In the genomic region with DNA sequence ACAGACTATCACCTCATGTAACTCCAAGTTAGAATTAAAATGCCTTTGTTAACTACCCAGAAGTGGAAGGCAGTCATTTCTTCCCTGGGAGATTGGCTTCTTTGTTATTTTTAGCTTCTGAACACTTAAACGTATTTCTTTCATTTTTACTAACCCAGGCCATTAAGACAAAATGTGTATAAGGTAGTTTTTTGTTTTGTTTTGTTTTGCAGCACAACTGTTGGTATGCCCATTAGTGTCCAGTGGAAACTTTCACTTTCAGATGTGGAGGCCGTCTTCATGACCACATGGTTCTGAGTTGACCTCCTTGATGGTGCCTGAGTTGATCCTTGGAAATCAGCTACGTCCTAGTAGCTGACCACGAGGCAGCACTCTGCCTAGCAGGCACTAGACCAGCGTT, we compare ENCODE assay signal across 12 cellular contexts.
DNase-seq lines count a peak whose midpoint lies in the region; ATAC-seq, FAIRE-seq and TF ChIP-seq lines count a peak whose summit lies in the region.
"Had no signal": no experiment of that assay in that cellular context is flagged by ENCODE, and none has a peak within 500 bp of the region (broad histone marks: within the 10 kb centered on the region; RNA-seq: fewer than 3 reads in every experiment).

No MANE protein-coding gene starts in this region.

- intact Hi-C loops in ovary (cut with DNase I) = no loop called here

- H3K27ac ChIP-seq in hepatocyte (peak overlapping the region; percentile 78), ovary (no peak overlapping the region), MM.1S (ENCODE audit: low read length) (no peak overlapping the region)
- H3K27ac ChIP-seq: C4-2B had no signal

- peak; percentile 74 for FAIRE-seq in GM12892 (lab: Jason Lieb, UNC)

- no peak for TF ChIP-seq EP300 in ovary (IDR thresholded peaks at IDR 0.05)

- H3F3A ChIP-seq in MM.1S (ENCODE audit: insufficient read depth, low read length) = no peaks in the 10 kb centered on the region

- H3K9me2 ChIP-seq in hepatocyte (replicated peaks; ENCODE audit: insufficient read depth) (no peaks in the 10 kb centered on the region), MM.1S (replicated peaks; ENCODE audit: insufficient read depth, low read length) (no peaks in the 10 kb centered on the region)

- no peaks in the 10 kb centered on the region for H3K27me3 Mint-ChIP-seq in T-helper 17 cell
- H3K27me3 Mint-ChIP-seq in activated T-cell treated with anti-CD3 and anti-CD28 coated beads, Interleukin-2, amount 50 U/mL, for 72 hours (ENCODE audit: low read depth) = no peaks in the 10 kb centered on the region
- H3K27me3 Mint-ChIP-seq: effector memory CD8-positive, alpha-beta T cell had no signal

- no peaks in the 10 kb centered on the region for H4K20me1 ChIP-seq in hepatocyte (ENCODE audit: insufficient read depth, poor library complexity, severe bottlenecking)
- no peaks in the 10 kb centered on the region for H4K20me1 ChIP-seq in MM.1S (ENCODE audit: insufficient read depth, low read length)

- H3K27me3 ChIP-seq in hepatocyte (no peaks in the 10 kb centered on the region), ovary (no peaks in the 10 kb centered on the region), MM.1S (replicated peaks; ENCODE audit: insufficient read depth, low read length) (no peaks in the 10 kb centered on the region)

- no peaks in the 10 kb centered on the region for H3K36me3 Mint-ChIP-seq in T-helper 17 cell (ENCODE audit: low read depth)
- H3K36me3 Mint-ChIP-seq in activated T-cell treated with anti-CD3 and anti-CD28 coated beads, Interleukin-2, amount 50 U/mL, for 72 hours (ENCODE audit: insufficient read depth in 2 of 2) = no peaks in the 10 kb centered on the region

- H3K36me3 ChIP-seq in hepatocyte (replicated peaks; ENCODE audit: insufficient read depth, low read depth) = no peaks in the 10 kb centered on the region
- H3K36me3 ChIP-seq in ovary = no peaks in the 10 kb centered on the region
- H3K36me3 ChIP-seq in MM.1S (replicated peaks; ENCODE audit: insufficient read depth, low read length) = no peaks in the 10 kb centered on the region

- H3K9me3 Mint-ChIP-seq in activated T-cell treated with anti-CD3 and anti-CD28 coated beads, Interleukin-2, amount 50 U/mL, for 72 hours = peaks cover 0 to 3% of the 10 kb centered on the region in 2 donors

- H3K79me2 ChIP-seq in hepatocyte (no peaks in the 10 kb centered on the region), MM.1S (ENCODE audit: low read length) (no peaks in the 10 kb centered on the region)

- H3K4me3 Mint-ChIP-seq in T-helper 17 cell = no peak overlapping the region
- no peak overlapping the region for H3K4me3 Mint-ChIP-seq in activated T-cell treated with anti-CD3 and anti-CD28 coated beads, Interleukin-2, amount 50 U/mL, for 72 hours
- H3K4me3 Mint-ChIP-seq: effector memory CD8-positive, alpha-beta T cell had no signal

- H2AFZ ChIP-seq in hepatocyte = no peak overlapping the region
- H2AFZ ChIP-seq in MM.1S (ENCODE audit: low read length) = no peak overlapping the region

- H3K4me1 ChIP-seq in hepatocyte (ENCODE audit: insufficient read depth) (peaks cover 17% of the 10 kb centered on the region), ovary (ENCODE audit: insufficient read depth) (no peaks in the 10 kb centered on the region), MM.1S (ENCODE audit: low read length) (no peaks in the 10 kb centered on the region)

- ATAC-seq in GM19463 (IDR thresholded peaks at IDR 0.05; ENCODE audit: unreplicated experiment) (peak; percentile 62), HG03103 (IDR thresholded peaks at IDR 0.05; ENCODE audit: low read depth, unreplicated experiment) (peak; percentile 38), T-helper 17 cell (no peak)
- no peak for ATAC-seq in activated T-cell treated with anti-CD3 and anti-CD28 coated beads, Interleukin-2, amount 50 U/mL, for 72 hours (replicated peaks in 1 of 2)
- ATAC-seq: effector memory CD8-positive, alpha-beta T cell had no signal

- H3K4me2 ChIP-seq in hepatocyte = peak overlapping the region; percentile 52
- H3K4me2 ChIP-seq in MM.1S (ENCODE audit: low read depth, low read length) = no peak overlapping the region

- no peaks in the 10 kb centered on the region for H3K9me3 ChIP-seq in hepatocyte (ENCODE audit: low read depth)
- no peaks in the 10 kb centered on the region for H3K9me3 ChIP-seq in ovary
- H3K9me3 ChIP-seq in T-helper 17 cell (ENCODE audit: control insufficient read depth, low read length, poor library complexity, severe bottlenecking) = no peaks in the 10 kb centered on the region
- no peaks in the 10 kb centered on the region for H3K9me3 ChIP-seq in MM.1S (replicated peaks; ENCODE audit: insufficient read depth, low read length)

- H3K27ac Mint-ChIP-seq in T-helper 17 cell = no peak overlapping the region
- H3K27ac Mint-ChIP-seq in activated T-cell treated with anti-CD3 and anti-CD28 coated beads, Interleukin-2, amount 50 U/mL, for 72 hours = no peak overlapping the region
- H3K27ac Mint-ChIP-seq: effector memory CD8-positive, alpha-beta T cell had no signal

- H3K4me1 Mint-ChIP-seq in T-helper 17 cell = no peaks in the 10 kb centered on the region
- no peaks in the 10 kb centered on the region for H3K4me1 Mint-ChIP-seq in activated T-cell treated with anti-CD3 and anti-CD28 coated beads, Interleukin-2, amount 50 U/mL, for 72 hours (ENCODE audit: low read depth)

- no peak overlapping the region for H3K4me3 ChIP-seq in hepatocyte
- H3K4me3 ChIP-seq in ovary = no peak overlapping the region
- H3K4me3 ChIP-seq in MM.1S (ENCODE audit: low read length) = no peak overlapping the region

- TF ChIP-seq POLR2A in GM12892 (IDR thresholded peaks at IDR 0.05; ENCODE audit: low read depth, low read length) (no peak), ovary (IDR thresholded peaks at IDR 0.05) (no peak)

- DNase-seq in GM12892 (ENCODE audit: insufficient read length) = no peak
- no peak for DNase-seq in hepatocyte (ENCODE audit: low spot score)
- DNase-seq in ovary = no peak
- no peak for DNase-seq in T-helper 17 cell
- DNase-seq in activated T-cell treated with anti-CD3 and anti-CD28 coated beads, Interleukin-2, amount 50 U/mL, for 72 hours = no peak
- DNase-seq in MM.1S = no peak
- DNase-seq: activated CD4-positive, alpha-beta T cell treated with anti-CD3 and anti-CD28 coated beads, Interleukin-2, amount 50 U/mL, for 4 hours; effector memory CD8-positive, alpha-beta T cell; NCI-H2227 treated with DMSO at 0.1 percent for 48 hours had no signal

- H3K9ac ChIP-seq in MM.1S (ENCODE audit: low read length) = no peak overlapping the region

- TF ChIP-seq CTCF in hepatocyte (IDR thresholded peaks at IDR 0.05; ENCODE audit: poor library complexity) = no peak
- no peak for TF ChIP-seq CTCF in ovary (IDR thresholded peaks at IDR 0.05)
- no peak for TF ChIP-seq CTCF in MM.1S (IDR thresholded peaks at IDR 0.05; ENCODE audit: low read length)

- 88% methylated on average over 5 of the region's 5 CpGs for WGBS in hepatocyte (ENCODE audit: low lambda C conversion rate, missing lambda C conversion rate)
- WGBS in ovary, 3 donors = 78 to 82% (median 79%) methylated on average over 5 of the region's 5 CpGs

Comparison
In these comparisons a context has a peak if more than half of its experiments do, and no peak if none do; other contexts are left out.
1. ATAC-seq: peak in GM19463 (single experiment) and HG03103 (single experiment); none in T-helper 17 cell (single experiment) and activated T-cell treated with anti-CD3 and anti-CD28 coated beads, Interleukin-2, amount 50 U/mL, for 72 hours (0 of 2).